8 cellular contexts compared by ENCODE assay signal in genomic region chr13:26221399-26221720, GRCh38. TPM values are rescaled to one million over a fixed set of nuclear protein-coding genes. Genes with fewer than 3 reads are reported as not detected.
DNase-seq lines count a peak whose midpoint lies in the region; ATAC-seq and TF ChIP-seq lines count a peak whose summit lies in the region.

No MANE protein-coding gene starts in this region.

- DNase-seq in T-cell (no peak), heart left ventricle (no peak), gastrocnemius medialis (no peak), posterior vena cava (ENCODE audit: low spot score) (no peak), DMS 273 (lab: John Stamatoyannopoulos, UW; ENCODE audit: unreplicated experiment) (no peak), NK-92 (lab: John Stamatoyannopoulos, UW; ENCODE audit: unreplicated experiment) (no peak)

- no peaks in the 10 kb centered on the region for H3K27me3 Mint-ChIP-seq in T-cell

- H3K9me3 Mint-ChIP-seq in T-cell: peaks cover 0 to 7% (median 0%) of the 10 kb centered on the region in 3 donors

- peaks cover 0 to 41% (median 38%) of the 10 kb centered on the region in 9 donors for H3K36me3 ChIP-seq in heart left ventricle
- H3K36me3 ChIP-seq in gastrocnemius medialis: peaks cover 0 to 36% of the 10 kb centered on the region in 2 donors

- in situ Hi-C loops in gastrocnemius medialis (cut with MboI; ENCODE audit: low sequenced_read_pairs in 4 of 4): no loop called here

- TF ChIP-seq POLR2A in heart left ventricle (IDR thresholded peaks at IDR 0.05) (no peak), gastrocnemius medialis (IDR thresholded peaks at IDR 0.05) (no peak)

- H3K27ac Mint-ChIP-seq in T-cell: peak overlapping the region; percentile 100

- no peak for TF ChIP-seq CTCF in heart left ventricle (IDR thresholded peaks at IDR 0.05)
- no peak for TF ChIP-seq CTCF in gastrocnemius medialis (IDR thresholded peaks at IDR 0.05 in 4 of 5, conservative IDR thresholded peaks at IDR 0.05 in 1 of 5)

- CTCF ChIA-PET in T-cell (lab: Charles Lee): interaction anchor here (0.7 to 2.1 kb wide), 6 partner anchors 32 to 275 kb away, joined by 3 to 20 read pairs (median 4); no protein-coding TSS in a partner anchor

- H3K4me3 ChIP-seq in heart left ventricle: peak overlapping the region; percentile 70 to 99 (median 90)
- peak overlapping the region; percentile 89 to 100 (median 94) for H3K4me3 ChIP-seq in gastrocnemius medialis

- H3K9me3 ChIP-seq in heart left ventricle: no peaks in the 10 kb centered on the region
- H3K9me3 ChIP-seq in gastrocnemius medialis: no peaks in the 10 kb centered on the region

- H3K4me3 Mint-ChIP-seq in T-cell: peak overlapping the region; percentile 97 to 100 (median 99)

- POLR2A ChIA-PET in T-cell (lab: Charles Lee): interaction anchor here in 1 of 2 donors (0.7 to 1.3 kb wide), 3 partner anchors 32 to 37 kb away, joined by 3 read pairs; no protein-coding TSS in a partner anchor

- no peaks in the 10 kb centered on the region for H3K27me3 ChIP-seq in heart left ventricle
- no peaks in the 10 kb centered on the region for H3K27me3 ChIP-seq in gastrocnemius medialis

- 0 to 1% (median 1%) methylated on average over 16 of the region's 16 CpGs for whole genome bisulfite sequencing in heart left ventricle, 4 donors

- H3K36me3 Mint-ChIP-seq in T-cell: peaks cover 29% of the 10 kb centered on the region

- ATAC-seq in GM18868 (IDR thresholded peaks at IDR 0.05; ENCODE audit: unreplicated experiment): peak; percentile 22
- ATAC-seq in HG02798 (IDR thresholded peaks at IDR 0.05; ENCODE audit: poor library complexity, unreplicated experiment): peak; percentile 23
- peak; percentile 1 to 15 (median 2) for ATAC-seq in T-cell (replicated peaks in 1 of 4)
- peak; percentile 39 to 69 (median 59) for ATAC-seq in heart left ventricle
- peak; percentile 48 to 57 for ATAC-seq in gastrocnemius medialis

- H3K4me1 ChIP-seq in heart left ventricle: peaks cover 4 to 33% (median 20%) of the 10 kb centered on the region in 12 donors
- H3K4me1 ChIP-seq in gastrocnemius medialis: peaks cover 15 to 28% of the 10 kb centered on the region in 2 donors

- peaks cover 37 to 47% (median 42%) of the 10 kb centered on the region in 3 donors for H3K4me1 Mint-ChIP-seq in T-cell

- intact Hi-C loops in heart left ventricle (cut with DNase I) (loop anchor here in 2 of 10 donors (5.0 kb wide), 2 partner anchors 34 to 36 kb away; no protein-coding TSS in a partner anchor), gastrocnemius medialis (cut with DNase I; ENCODE audit: low total_unique reads) (loop anchor here (1.0 kb wide), 2 partner anchors 33 to 35 kb away; partner anchors contain the start of gene CDK8), posterior vena cava (cut with DNase I) (no loop called here)

- peak overlapping the region; percentile 90 to 99 (median 96) for H3K27ac ChIP-seq in heart left ventricle
- peak overlapping the region; percentile 93 to 99 (median 96) for H3K27ac ChIP-seq in gastrocnemius medialis

RNA-seq across cellular contexts. Expression of gene RNF6, which starts 0.8 kb away (rescaled TPM):
- total RNA-seq in T-cell (10 to 100 TPM; 35.7 to 45.0 (median 43.6) TPM), heart left ventricle (10 to 100 TPM; 13.9 to 38.2 (median 23.8) TPM), gastrocnemius medialis (10 to 100 TPM; 28.6 to 36.1 (median 32.2) TPM), posterior vena cava (10 to 100 TPM; 24.5 to 30.9 TPM)
- 10 to 100 TPM in 1 of 2 donors, 1 to 10 TPM in 1; 8.6 to 33.5 TPM for polyA plus RNA-seq in heart left ventricle

RNA-seq across cellular contexts. Expression of gene CDK8, which starts 32.6 kb away (rescaled TPM):
- total RNA-seq in T-cell: 10 to 100 TPM in 4 of 5 donors, 1 to 10 TPM in 1; 9.2 to 13.5 (median 12.1) TPM
- 10 to 100 TPM in 4 of 9 donors, 1 to 10 TPM in 5; 8.4 to 11.6 (median 9.9) TPM for total RNA-seq in heart left ventricle
- polyA plus RNA-seq in heart left ventricle: 10 to 100 TPM in 1 of 2 donors, 1 to 10 TPM in 1; 5.3 to 12.4 TPM
- 10 to 100 TPM in 3 of 4 donors, 1 to 10 TPM in 1; 9.4 to 11.0 (median 10.3) TPM for total RNA-seq in gastrocnemius medialis
- 10 to 100 TPM; 12.5 to 14.4 TPM for total RNA-seq in posterior vena cava

Comparison
In these comparisons a context has a peak if more than half of its experiments do, and no peak if none do; other contexts are left out.
1. ATAC-seq: peak in every context shown above with its lines; median percentile 59 in heart left ventricle; 52 in gastrocnemius medialis; 23 in HG02798; 22 in GM18868; 2 in T-cell.